1 cellular context compared by ENCODE assay signal in genomic region chr10:86934162-86934711, GRCh38.
TF ChIP-seq lines count a peak whose summit lies in the region.

No MANE protein-coding gene starts in this region.

TF ChIP-seq in HEK293, 187 proteins besides CTCF, POLR2A, EP300 and RAD21:
- TF ChIP-seq PRDM10 (tag by site-specific recombination; IDR thresholded peaks at IDR 0.05) (peak; percentile 21; the same call in 1 of the 2 replicates), EGR2 (tag by site-specific recombination; IDR thresholded peaks at IDR 0.05; ENCODE audit: low read depth) (peak; percentile 93), ZFHX2 (tag by site-specific recombination; conservative IDR thresholded peaks at IDR 0.05) (peak; percentile 62), SP7 (tag by site-specific recombination; IDR thresholded peaks at IDR 0.05) (0 out of 2 replicates have a peak, but pooled peaks have one; percentile 19)
